Comparison of ENCODE assay signal across 1 cellular context in genomic region chr3:174440741-174441587, GRCh38.
TF ChIP-seq lines count a peak whose summit lies in the region.

No MANE protein-coding gene starts in this region.

TF ChIP-seq in HEK293, 187 proteins besides CTCF, POLR2A, EP300 and RAD21 (continued from another document):
- TF ChIP-seq ZNF449 (tag by site-specific recombination; IDR thresholded peaks at IDR 0.05): peak; percentile 59; the same call in 1 of the 2 replicates
- peak; percentile 71 for TF ChIP-seq ZNF394 (tag by site-specific recombination; IDR thresholded peaks at IDR 0.05; ENCODE audit: borderline replicate concordance)
- no peak for TF ChIP-seq ZNF514 (tag by site-specific recombination; IDR thresholded peaks at IDR 0.05)
- TF ChIP-seq ZNF341 (tag by site-specific recombination; IDR thresholded peaks at IDR 0.05; ENCODE audit: low read depth): peak; percentile 83
- TF ChIP-seq RBAK (tag by site-specific recombination; IDR thresholded peaks at IDR 0.05): no peak
- no peak for TF ChIP-seq ZNF837 (tag by site-specific recombination; IDR thresholded peaks at IDR 0.05)
- peak; percentile 37; the same call in 1 of the 2 replicates for TF ChIP-seq ZXDB (tag by site-specific recombination; IDR thresholded peaks at IDR 0.05)
- TF ChIP-seq ZNF426 (tag by site-specific recombination; IDR thresholded peaks at IDR 0.05): no peak
- no peak for TF ChIP-seq GLIS1 (tag by site-specific recombination; IDR thresholded peaks at IDR 0.05)
- TF ChIP-seq KLF8 (tag by site-specific recombination; IDR thresholded peaks at IDR 0.05): peak; percentile 19; the same call in 1 of the 2 replicates
- TF ChIP-seq BCL11A (tag by site-specific recombination; IDR thresholded peaks at IDR 0.05; ENCODE audit: low read depth): no peak
- TF ChIP-seq ZNF660 (tag by site-specific recombination; IDR thresholded peaks at IDR 0.05): peak; percentile 71
- peak; percentile 65 for TF ChIP-seq ZFHX2 (tag by site-specific recombination; conservative IDR thresholded peaks at IDR 0.05)
- no peak for TF ChIP-seq HOXD13 (CRISPR knock-in tag; IDR thresholded peaks at IDR 0.05; ENCODE audit: borderline replicate concordance)
- TF ChIP-seq, protein P1, sequence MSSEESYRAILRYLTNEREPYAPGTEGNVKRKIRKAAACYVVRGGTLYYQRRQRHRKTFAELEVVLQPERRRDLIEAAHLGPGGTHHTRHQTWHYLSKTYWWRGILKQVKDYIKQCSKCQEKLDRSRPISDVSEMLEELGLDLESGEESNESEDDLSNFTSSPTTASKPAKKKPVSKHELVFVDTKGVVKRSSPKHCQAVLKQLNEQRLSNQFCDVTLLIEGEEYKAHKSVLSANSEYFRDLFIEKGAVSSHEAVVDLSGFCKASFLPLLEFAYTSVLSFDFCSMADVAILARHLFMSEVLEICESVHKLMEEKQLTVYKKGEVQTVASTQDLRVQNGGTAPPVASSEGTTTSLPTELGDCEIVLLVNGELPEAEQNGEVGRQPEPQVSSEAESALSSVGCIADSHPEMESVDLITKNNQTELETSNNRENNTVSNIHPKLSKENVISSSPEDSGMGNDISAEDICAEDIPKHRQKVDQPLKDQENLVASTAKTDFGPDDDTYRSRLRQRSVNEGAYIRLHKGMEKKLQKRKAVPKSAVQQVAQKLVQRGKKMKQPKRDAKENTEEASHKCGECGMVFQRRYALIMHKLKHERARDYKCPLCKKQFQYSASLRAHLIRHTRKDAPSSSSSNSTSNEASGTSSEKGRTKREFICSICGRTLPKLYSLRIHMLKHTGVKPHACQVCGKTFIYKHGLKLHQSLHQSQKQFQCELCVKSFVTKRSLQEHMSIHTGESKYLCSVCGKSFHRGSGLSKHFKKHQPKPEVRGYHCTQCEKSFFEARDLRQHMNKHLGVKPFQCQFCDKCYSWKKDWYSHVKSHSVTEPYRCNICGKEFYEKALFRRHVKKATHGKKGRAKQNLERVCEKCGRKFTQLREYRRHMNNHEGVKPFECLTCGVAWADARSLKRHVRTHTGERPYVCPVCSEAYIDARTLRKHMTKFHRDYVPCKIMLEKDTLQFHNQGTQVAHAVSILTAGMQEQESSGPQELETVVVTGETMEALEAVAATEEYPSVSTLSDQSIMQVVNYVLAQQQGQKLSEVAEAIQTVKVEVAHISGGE (tag by site-specific recombination; conservative IDR thresholded peaks at IDR 0.05; ENCODE audit: low read depth): 0 out of 2 replicates have a peak, but pooled peaks have one; percentile 8
- no peak for TF ChIP-seq ZNF677 (tag by site-specific recombination; IDR thresholded peaks at IDR 0.05)
- TF ChIP-seq ZNF600 (tag by site-specific recombination; IDR thresholded peaks at IDR 0.05): peak; percentile 84
- TF ChIP-seq ZFP37 (tag by site-specific recombination; IDR thresholded peaks at IDR 0.05): peak; percentile 67
- TF ChIP-seq ZBTB17 (tag by site-specific recombination; IDR thresholded peaks at IDR 0.05): peak; percentile 47; the same call in 1 of the 2 replicates
- peak; percentile 35; the same call in 1 of the 2 replicates for TF ChIP-seq SP7 (tag by site-specific recombination; IDR thresholded peaks at IDR 0.05)
- TF ChIP-seq GLI4 (tag by site-specific recombination; IDR thresholded peaks at IDR 0.05): peak; percentile 58; the same call in 1 of the 2 replicates
- TF ChIP-seq KLF9 (tag by site-specific recombination; IDR thresholded peaks at IDR 0.05; ENCODE audit: low read depth): peak; percentile 62; the same call in 1 of the 2 replicates
